In genomic region chr14:75340921-75341320, GRCh38 we compare ENCODE assay signal across 11 cellular contexts.
A peak's percentile ranks its signal among the peaks of the same experiment; 100 is the strongest.
DNase-seq lines count a peak whose midpoint lies in the region; ATAC-seq, FAIRE-seq and TF ChIP-seq lines count a peak whose summit lies in the region.
"Had no signal": no experiment of that assay in that cellular context is flagged by ENCODE, and none has a peak within 500 bp of the region (broad histone marks: within the 10 kb centered on the region; RNA-seq: fewer than 3 reads in every experiment).

No MANE protein-coding gene starts in this region.

- no peak for FAIRE-seq in urothelium cell line (lab: Jason Lieb, UNC)

- no peak overlapping the region for H3K4me3 ChIP-seq in GM12865 (ENCODE audit: low read depth, low read length)

- intact Hi-C loops in left ventricle myocardium superior (cut with micrococcal nuclease) = no loop called here
- intact Hi-C loops in sciatic nerve (cut with DNase I) = no loop called here

- TF ChIP-seq CTCF in GM12865 (IDR thresholded peaks at IDR 0.05; ENCODE audit: insufficient read depth, low read depth, low read length, missing control alignments) = no peak

- ATAC-seq in left ventricle myocardium superior = peak; percentile 94
- peak; percentile 89 for ATAC-seq in sciatic nerve
- no peak for ATAC-seq in GM19395 (IDR thresholded peaks at IDR 0.05; ENCODE audit: unreplicated experiment)
- no peak for ATAC-seq in HG02763 (IDR thresholded peaks at IDR 0.05; ENCODE audit: unreplicated experiment)

- peak; percentile 27 for DNase-seq in GM12865 (ENCODE audit: low read depth)
- peak; percentile 7 for DNase-seq in amniotic epithelial cell (ENCODE audit: low read depth)
- DNase-seq in left ventricle myocardium superior = peak; percentile 89
- peak; percentile 82 for DNase-seq in sciatic nerve (ENCODE audit: low spot score)
- no peak for DNase-seq in T-helper 1 cell
- no peak for DNase-seq in urothelium cell line (ENCODE audit: low spot score)
- DNase-seq: activated CD4-positive, alpha-beta T cell treated with anti-CD3 and anti-CD28 coated beads, Interleukin-2, amount 10 ng/mL, durations not matched to agents 7 days and 5 days; DMS153; NK-92 treated with Interleukin-12 subunit alpha and Interleukin-12 subunit beta, amount 100 ng/mL, for 24 hours had no signal

Comparison
In these comparisons a context has a peak if more than half of its experiments do, and no peak if none do; other contexts are left out.
1. DNase-seq: peak in GM12865 (single experiment), amniotic epithelial cell (single experiment), left ventricle myocardium superior (single experiment) and sciatic nerve (single experiment); none in T-helper 1 cell (0 of 5) and urothelium cell line (single experiment).
2. ATAC-seq: peak in left ventricle myocardium superior (single experiment) and sciatic nerve (single experiment); none in GM19395 (single experiment) and HG02763 (single experiment).